In the genomic region with DNA sequence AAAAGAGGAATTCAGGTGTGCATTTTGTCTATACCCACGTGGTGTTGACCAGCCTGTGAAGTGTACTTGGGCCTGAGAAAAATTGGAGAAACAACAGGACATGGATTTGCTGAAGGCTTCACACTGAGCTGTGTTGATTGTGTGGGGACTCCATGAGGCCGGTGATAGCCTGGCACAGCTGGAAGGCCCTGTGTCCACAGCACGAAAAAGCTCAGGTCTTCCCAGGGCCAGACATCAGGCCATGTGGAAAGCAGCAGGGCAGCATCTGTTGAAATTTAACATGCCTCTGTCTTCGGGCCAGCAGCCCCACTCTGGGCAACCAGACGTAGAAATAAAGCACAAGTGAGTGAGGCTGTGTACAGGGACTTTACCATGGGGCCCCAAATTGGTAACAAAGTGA, we compare ENCODE assay signal across 21 cellular contexts.
"Had no signal": no experiment of that assay in that cellular context is flagged by ENCODE, and none has a peak within 500 bp of the region (broad histone marks: within the 10 kb centered on the region; RNA-seq: fewer than 3 reads in every experiment).

No MANE protein-coding gene starts in this region.

- H3K27me3 Mint-ChIP-seq: stimulated activated naive CD8-positive, alpha-beta T cell treated with anti-CD3 and anti-CD28 coated beads, Interleukin-15, Interleukin-2, amounts not matched to agents 100 ng/mL and 50 ng/mL, for 24 hours had no signal

- H3K36me3 Mint-ChIP-seq: activated CD4-positive, alpha-beta memory T cell treated with anti-CD3 and anti-CD28 coated beads for 36 hours; activated naive CD8-positive, alpha-beta T cell treated with anti-CD3 and anti-CD28 coated beads for 36 hours had no signal

- H3K4me3 Mint-ChIP-seq: activated CD4-positive, alpha-beta memory T cell treated with anti-CD3 and anti-CD28 coated beads for 36 hours had no signal

- H3K4me3 ChIP-seq: body of pancreas, left lung, pancreas, right lobe of liver, suprapubic skin, transverse colon had no signal

- H3K9me3 ChIP-seq: body of pancreas, left lung, pancreas, right lobe of liver, suprapubic skin, transverse colon had no signal

- H3K27ac Mint-ChIP-seq: activated B cell treated with CpG ODN at 0.5 μM for 24 hours; activated CD4-positive, alpha-beta memory T cell treated with anti-CD3 and anti-CD28 coated beads for 36 hours; activated naive CD8-positive, alpha-beta T cell treated with anti-CD3 and anti-CD28 coated beads for 36 hours; effector memory CD8-positive, alpha-beta T cell; stimulated activated naive CD8-positive, alpha-beta T cell treated with anti-CD3 and anti-CD28 coated beads, Interleukin-15, Interleukin-2, amounts not matched to agents 100 ng/mL and 50 ng/mL, for 24 hours had no signal

- H3K36me3 ChIP-seq: left lung, pancreas, right lobe of liver, suprapubic skin, transverse colon had no signal

- H3K9me3 Mint-ChIP-seq: activated B cell treated with CpG ODN at 0.5 μM for 24 hours; activated CD4-positive, alpha-beta memory T cell treated with anti-CD3 and anti-CD28 coated beads for 36 hours; activated naive CD8-positive, alpha-beta T cell treated with anti-CD3 and anti-CD28 coated beads for 36 hours; effector memory CD8-positive, alpha-beta T cell; stimulated activated naive CD8-positive, alpha-beta T cell treated with anti-CD3 and anti-CD28 coated beads, Interleukin-15, Interleukin-2, amounts not matched to agents 100 ng/mL and 50 ng/mL, for 24 hours had no signal

- H3K27ac ChIP-seq: body of pancreas, foreskin keratinocyte, left lung, pancreas, right lobe of liver, suprapubic skin, transverse colon had no signal

- DNase-seq: activated B cell treated with CpG ODN at 0.5 μM for 24 hours; activated CD4-positive, alpha-beta memory T cell treated with anti-CD3 and anti-CD28 coated beads for 36 hours; activated CD4-positive, alpha-beta T cell treated with anti-CD3 and anti-CD28 coated beads for 4 hours; activated naive CD4-positive, alpha-beta T cell; activated naive CD8-positive, alpha-beta T cell treated with anti-CD3 and anti-CD28 coated beads for 36 hours; body of pancreas; caudate nucleus; effector memory CD8-positive, alpha-beta T cell; foreskin keratinocyte; hypothalamus; left lung; pancreas; right lobe of liver; small intestine; stimulated activated CD4-positive, alpha-beta T cell treated with anti-CD3 and anti-CD28 coated beads, Interleukin-15, amount 100 ng/mL, for 24 hours; stimulated activated CD4-positive, alpha-beta T cell treated with anti-CD3 and anti-CD28 coated beads, Interleukin-2, amount 100 ng/mL, for 48 hours; T-helper 1 cell; T-helper 9 cell; transverse colon had no signal

- H3K4me1 ChIP-seq: foreskin keratinocyte had no signal

- H3K27me3 ChIP-seq: body of pancreas, pancreas, right lobe of liver, suprapubic skin, transverse colon had no signal
